In genomic region chr6:81834141-81834621, GRCh38 we compare ENCODE assay signal across 1 cellular context.
TF ChIP-seq lines count a peak whose summit lies in the region.

No MANE protein-coding gene starts in this region.

TF ChIP-seq in HepG2, 621 proteins besides CTCF, POLR2A, EP300 and RAD21 (continued from another document):
- TF ChIP-seq ZBED4 (CRISPR knock-in tag; IDR thresholded peaks at IDR 0.05; ENCODE audit: borderline replicate concordance), result no peak
- TF ChIP-seq REST (IDR thresholded peaks at IDR 0.05; ENCODE audit: borderline replicate concordance in 1 of 2, low read depth in 1 of 2, low read length in 2 of 2), result no peak
- TF ChIP-seq TRAFD1 (CRISPR knock-in tag; IDR thresholded peaks at IDR 0.05; ENCODE audit: borderline replicate concordance), result no peak
- TF ChIP-seq ZNF552 (CRISPR knock-in tag; IDR thresholded peaks at IDR 0.05; ENCODE audit: borderline replicate concordance), result no peak
- no peak for TF ChIP-seq ZSCAN9 (CRISPR knock-in tag; IDR thresholded peaks at IDR 0.05; ENCODE audit: borderline replicate concordance)
- TF ChIP-seq ZBTB33 (CRISPR knock-in tag; IDR thresholded peaks at IDR 0.05), result no peak
- TF ChIP-seq JUND (CRISPR knock-in tag; IDR thresholded peaks at IDR 0.05), result no peak
- no peak for TF ChIP-seq ZNF576 (CRISPR knock-in tag; IDR thresholded peaks at IDR 0.05)
- TF ChIP-seq MAFK (conservative IDR thresholded peaks at IDR 0.05 in 1 of 2, IDR thresholded peaks at IDR 0.05 in 1 of 2; ENCODE audit: low read length in 2 of 2), result no peak
TF ChIP-seq in HepG2: peak in this region for 0.
